24 cellular contexts compared by ENCODE assay signal in the genomic region with DNA sequence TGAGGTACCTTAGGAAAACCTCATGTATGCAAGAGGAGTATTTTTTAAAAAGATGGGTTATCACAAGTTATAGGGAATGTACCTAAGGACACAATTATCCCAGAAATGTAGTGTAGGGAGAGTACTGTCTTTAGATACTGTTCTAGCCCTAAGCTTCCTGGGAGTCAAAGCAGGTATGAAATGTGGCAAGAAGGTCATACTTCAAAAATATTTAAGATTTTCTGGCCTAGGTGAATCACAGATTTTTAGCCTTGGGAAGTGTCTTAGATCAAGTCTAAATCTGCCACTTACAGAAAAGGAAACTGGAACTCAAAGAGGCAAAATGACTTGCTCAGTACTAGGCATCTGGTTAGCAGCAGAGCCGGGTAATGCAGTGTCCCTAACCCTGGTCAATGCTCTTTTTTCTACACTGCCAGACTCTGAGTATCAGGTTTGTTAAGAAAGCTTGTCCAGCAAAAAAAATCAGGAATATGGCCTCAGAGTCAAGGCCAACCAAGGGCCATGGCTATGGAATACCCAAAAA. TPM values are rescaled to one million over a fixed set of nuclear protein-coding genes. Genes with fewer than 3 reads are reported as not detected.
DNase-seq lines count a peak whose midpoint lies in the region; ATAC-seq and TF ChIP-seq lines count a peak whose summit lies in the region.
"Had no signal": no experiment of that assay in that cellular context is flagged by ENCODE, and none has a peak within 500 bp of the region (broad histone marks: within the 10 kb centered on the region; RNA-seq: fewer than 3 reads in every experiment).

No MANE protein-coding gene starts in this region.

- H3K4me1 Mint-ChIP-seq in stimulated activated memory B cell treated with anti-CD40 and anti-IgM and Interleukin-4, amounts not matched to agents 10 μg/mL and 1 μg/mL and 100 μg/mL, for 72 hours, result peaks cover 84% of the 10 kb centered on the region
- H3K4me1 Mint-ChIP-seq: activated CD4-positive, alpha-beta T cell treated with anti-CD3 and anti-CD28 coated beads, Interleukin-2, amount 10 ng/mL, durations not matched to agents 7 days and 5 days; nephron had no signal

- H3K27ac Mint-ChIP-seq in stimulated activated memory B cell treated with anti-CD40 and anti-IgM and Interleukin-4, amounts not matched to agents 10 μg/mL and 1 μg/mL and 100 μg/mL, for 72 hours, result peak overlapping the region; percentile 95
- H3K27ac Mint-ChIP-seq: activated CD4-positive, alpha-beta T cell treated with anti-CD3 and anti-CD28 coated beads, Interleukin-2, amount 10 ng/mL, durations not matched to agents 7 days and 5 days; activated naive CD8-positive, alpha-beta T cell treated with anti-CD3 and anti-CD28 coated beads, Interleukin-2, amount 50 U/mL, for 24 hours; nephron; progenitor cell of endocrine pancreas had no signal

- no peaks in the 10 kb centered on the region for H3K9me3 Mint-ChIP-seq in stimulated activated memory B cell treated with anti-CD40 and anti-IgM and Interleukin-4, amounts not matched to agents 10 μg/mL and 1 μg/mL and 100 μg/mL, for 72 hours
- H3K9me3 Mint-ChIP-seq: activated CD4-positive, alpha-beta T cell treated with anti-CD3 and anti-CD28 coated beads, Interleukin-2, amount 10 ng/mL, durations not matched to agents 7 days and 5 days; activated naive CD8-positive, alpha-beta T cell treated with anti-CD3 and anti-CD28 coated beads, Interleukin-2, amount 50 U/mL, for 24 hours; nephron had no signal

- no peak for DNase-seq in MG63
- DNase-seq in aorta, result no peak
- DNase-seq: activated CD4-positive, alpha-beta T cell treated with anti-CD3 and anti-CD28 coated beads, Interleukin-2, amount 10 ng/mL, durations not matched to agents 7 days and 5 days; activated effector memory CD4-positive, alpha-beta T cell treated with Interleukin-2 at 50 U/mL for 16 hours; activated naive CD8-positive, alpha-beta T cell treated with anti-CD3 and anti-CD28 coated beads, Interleukin-2, amount 50 U/mL, for 24 hours; AML-193; brain microvascular endothelial cell; cortex of kidney; foreskin keratinocyte; HCEC 1CT; mesendoderm; NCI-H1105 treated with DMSO at 0.1 percent for 48 hours; NCI-H524 treated with DMSO at 0.1 percent for 48 hours; stimulated activated CD4-positive, alpha-beta T cell treated with anti-CD3 and anti-CD28 coated beads, Interleukin-1b, Interleukin-23, amount 100 ng/mL, for 48 hours had no signal

- H3K27me3 Mint-ChIP-seq in stimulated activated memory B cell treated with anti-CD40 and anti-IgM and Interleukin-4, amounts not matched to agents 10 μg/mL and 1 μg/mL and 100 μg/mL, for 72 hours, result no peaks in the 10 kb centered on the region
- H3K27me3 Mint-ChIP-seq: activated CD4-positive, alpha-beta T cell treated with anti-CD3 and anti-CD28 coated beads, Interleukin-2, amount 10 ng/mL, durations not matched to agents 7 days and 5 days; activated naive CD8-positive, alpha-beta T cell treated with anti-CD3 and anti-CD28 coated beads, Interleukin-2, amount 50 U/mL, for 24 hours; progenitor cell of endocrine pancreas had no signal

- H3K36me3 Mint-ChIP-seq in stimulated activated memory B cell treated with anti-CD40 and anti-IgM and Interleukin-4, amounts not matched to agents 10 μg/mL and 1 μg/mL and 100 μg/mL, for 72 hours, result peaks cover 28% of the 10 kb centered on the region

- H4K20me1 ChIP-seq in OCI-LY3 (ENCODE audit: insufficient read depth, low read length), result peaks cover 5% of the 10 kb centered on the region; the same call in 1 of the 2 replicates

- H3K9me3 ChIP-seq in OCI-LY3 (ENCODE audit: insufficient read depth, low read length) (no peaks in the 10 kb centered on the region), MG63 (no peaks in the 10 kb centered on the region), aorta (ENCODE audit: control insufficient read depth, low read length) (no peaks in the 10 kb centered on the region)

- no peaks in the 10 kb centered on the region for H3K27me3 ChIP-seq in OCI-LY3 (ENCODE audit: low read depth, low read length)
- no peaks in the 10 kb centered on the region for H3K27me3 ChIP-seq in MG63
- no peaks in the 10 kb centered on the region for H3K27me3 ChIP-seq in aorta (ENCODE audit: control insufficient read depth in 1 of 2, insufficient read depth in 2 of 2, low read length in 1 of 2)
- H3K27me3 ChIP-seq: brain microvascular endothelial cell, foreskin keratinocyte had no signal

- peaks cover 21% of the 10 kb centered on the region for H3K36me3 ChIP-seq in OCI-LY3 (replicated peaks; ENCODE audit: low read depth, low read length)
- H3K36me3 ChIP-seq in MG63, result no peaks in the 10 kb centered on the region
- H3K36me3 ChIP-seq in aorta (ENCODE audit: control insufficient read depth in 1 of 2, insufficient read depth in 2 of 2, low read length in 1 of 2), result no peaks in the 10 kb centered on the region
- H3K36me3 ChIP-seq: brain microvascular endothelial cell had no signal

- peaks cover 5% of the 10 kb centered on the region for H3K79me2 ChIP-seq in OCI-LY3 (ENCODE audit: low read length)

- H3K27ac ChIP-seq in OCI-LY3 (ENCODE audit: low read length) (peak overlapping the region; percentile 13; the same call in 1 of the 2 replicates), aorta (ENCODE audit: low read depth in 1 of 2, low read length in 2 of 2) (no peak overlapping the region)
- H3K27ac ChIP-seq: brain microvascular endothelial cell, foreskin keratinocyte had no signal

- H3K4me3 ChIP-seq in OCI-LY3 (ENCODE audit: low read length) (0 out of 2 replicates have a peak overlapping the region, but pooled peaks have one; percentile 8), MG63 (no peak overlapping the region), aorta (ENCODE audit: low read length in 2 of 2) (no peak overlapping the region)

- peak overlapping the region; percentile 31 for H3K4me2 ChIP-seq in OCI-LY3 (ENCODE audit: low read length)

- no peak overlapping the region for H2AFZ ChIP-seq in OCI-LY3 (ENCODE audit: low read depth, low read length)

- 68 to 85% methylated on average over 1 of the region's 1 CpG for WGBS in aorta, 2 donors

- peaks cover 54% of the 10 kb centered on the region for H3K4me1 ChIP-seq in OCI-LY3 (ENCODE audit: low read length)
- H3K4me1 ChIP-seq in aorta (ENCODE audit: control insufficient read depth in 1 of 2, insufficient read depth in 2 of 2, low read length in 2 of 2), result no peaks in the 10 kb centered on the region
- H3K4me1 ChIP-seq: foreskin keratinocyte had no signal

- no peak overlapping the region for H3K9ac ChIP-seq in OCI-LY3 (ENCODE audit: low read length)

- intact Hi-C loops in aorta (cut with DNase I), result no loop called here

- peak overlapping the region; percentile 45 for H3K4me3 Mint-ChIP-seq in stimulated activated memory B cell treated with anti-CD40 and anti-IgM and Interleukin-4, amounts not matched to agents 10 μg/mL and 1 μg/mL and 100 μg/mL, for 72 hours
- H3K4me3 Mint-ChIP-seq: activated CD4-positive, alpha-beta T cell treated with anti-CD3 and anti-CD28 coated beads, Interleukin-2, amount 10 ng/mL, durations not matched to agents 7 days and 5 days; activated naive CD8-positive, alpha-beta T cell treated with anti-CD3 and anti-CD28 coated beads, Interleukin-2, amount 50 U/mL, for 24 hours; nephron had no signal

- ATAC-seq in GM18520 (IDR thresholded peaks at IDR 0.05; ENCODE audit: unreplicated experiment) (peak; percentile 35), HG02610 (IDR thresholded peaks at IDR 0.05; ENCODE audit: unreplicated experiment) (peak; percentile 60), GM18858 (IDR thresholded peaks at IDR 0.05; ENCODE audit: unreplicated experiment) (no peak), esophagus mucosa (no peak), aorta (ENCODE audit: low FRiP score) (no peak)
- peak; percentile 59 for ATAC-seq in stimulated activated memory B cell treated with anti-CD40 and anti-IgM and Interleukin-4, amounts not matched to agents 10 μg/mL and 1 μg/mL and 100 μg/mL, for 72 hours
- ATAC-seq: activated naive CD8-positive, alpha-beta T cell treated with anti-CD3 and anti-CD28 coated beads, Interleukin-2, amount 50 U/mL, for 24 hours; foreskin keratinocyte; Right ventricle myocardium inferior had no signal

- no peak for TF ChIP-seq CTCF in OCI-LY3 (IDR thresholded peaks at IDR 0.05; ENCODE audit: low read depth, low read length)

RNA-seq across cellular contexts. Expression of a gene that starts 13.9 kb away (rescaled TPM):
- 0.02 and 1.2 TPM in 2 replicates for total RNA-seq in MG63 (2014; rRNA removed; shearing (Covaris generic); ENCODE audit: low replicate concordance)
- 1.0 TPM for total RNA-seq in esophagus mucosa
- 10 to 100 TPM; 10.1 to 23.4 TPM for total RNA-seq in aorta
- 10 to 100 TPM in 1 of 2 donors, 1 to 10 TPM in 1; 1.9 to 13.8 TPM for polyA plus RNA-seq in aorta
- total RNA-seq: endothelial cell of umbilical vein had no signal

Comparison
In these comparisons a context has a peak if more than half of its experiments do, and no peak if none do; other contexts are left out.
1. ATAC-seq: peak in GM18520 (single experiment), HG02610 (single experiment) and stimulated activated memory B cell treated with anti-CD40 and anti-IgM and Interleukin-4, amounts not matched to agents 10 μg/mL and 1 μg/mL and 100 μg/mL, for 72 hours (single experiment); none in GM18858 (single experiment), esophagus mucosa (single experiment) and aorta (single experiment).